ENCODE assay signal across 8 cellular contexts in the genomic region with DNA sequence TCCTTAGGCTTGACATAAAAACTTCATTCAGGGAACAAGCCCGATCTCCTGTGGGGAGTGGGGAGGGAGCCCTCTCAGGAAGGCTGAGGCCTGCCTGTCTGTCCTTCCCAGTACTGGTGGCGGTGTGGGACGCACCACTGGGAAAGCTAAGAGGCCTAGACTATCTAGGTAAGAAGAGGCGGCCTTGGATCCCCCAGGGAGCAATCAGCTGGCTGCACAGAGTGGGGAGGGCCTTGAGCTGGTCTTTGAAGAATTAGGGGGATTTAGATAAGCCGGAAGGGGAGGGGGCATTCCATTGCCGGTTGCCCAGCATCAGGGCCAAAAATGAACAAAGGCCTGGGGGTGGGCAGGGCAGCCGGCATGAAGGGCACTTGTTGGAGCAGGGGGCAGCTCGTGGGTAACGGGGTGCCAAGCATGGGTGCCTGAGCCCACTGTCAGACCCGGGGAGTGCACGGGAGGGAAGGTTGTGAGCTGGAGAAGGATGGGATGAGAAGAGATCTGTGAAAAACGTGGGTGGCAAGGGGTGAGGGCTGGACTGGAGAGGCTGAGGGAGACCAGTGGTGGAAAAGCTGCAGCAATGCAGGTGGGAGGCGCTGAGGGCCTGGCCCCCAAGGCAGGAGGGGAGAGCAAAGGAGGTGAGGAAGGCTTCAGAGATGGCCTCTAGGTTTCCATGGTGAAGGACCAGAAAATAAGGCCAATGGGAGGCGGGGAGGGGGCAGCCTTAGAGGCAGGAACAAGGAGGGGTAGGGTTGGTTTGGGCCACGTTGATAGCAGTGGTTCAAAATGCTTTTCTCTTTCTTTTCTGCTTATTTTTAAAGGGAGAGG. TPM values are rescaled to one million over a fixed set of nuclear protein-coding genes. Genes with fewer than 3 reads are reported as not detected.
A peak's percentile ranks its signal among the peaks of the same experiment; 100 is the strongest.
DNase-seq lines count a peak whose midpoint lies in the region; ATAC-seq, FAIRE-seq and TF ChIP-seq lines count a peak whose summit lies in the region.

No MANE protein-coding gene starts in this region.

- in situ Hi-C loops in K562 (cut with MboI), result loop anchor here (5.0 kb wide), 3 partner anchors 135 to 495 kb away; no protein-coding TSS in a partner anchor
- in situ Hi-C loops in HepG2 (cut with HindIII; ENCODE audit: extremely low pct_ligation_motif_present, low pct_unique_long_range_greater_than_20kb), result loop anchor here (5.0 kb wide), 3 partner anchors 355 to 595 kb away; no protein-coding TSS in a partner anchor

- H3K4me2 ChIP-seq in K562 (ENCODE audit: insufficient read depth, low read length), result peak overlapping the region; percentile 79
- H3K4me2 ChIP-seq in HepG2 (ENCODE audit: low read depth, low read length), result peak overlapping the region; percentile 81

- TF ChIP-seq EP300 in K562 (IDR thresholded peaks at IDR 0.05; ENCODE audit: low read length), result no peak
- TF ChIP-seq EP300 in HepG2 (IDR thresholded peaks at IDR 0.05; ENCODE audit: low read depth in 2 of 2, low read length in 2 of 2), result peak in 1 of 2 experiments; percentile 70; a peak in 1 of 4 replicates
- peak; percentile 30; the same call in 1 of the 2 replicates for TF ChIP-seq EP300 in HepG2 (CRISPR knock-in tag; IDR thresholded peaks at IDR 0.05; ENCODE audit: borderline replicate concordance)

- TF ChIP-seq CTCF in K562 (IDR thresholded peaks at IDR 0.05 in 2 of 3, conservative IDR thresholded peaks at IDR 0.05 in 1 of 3; ENCODE audit: insufficient read depth in 2 of 3, low read depth in 1 of 3, low read length in 3 of 3) (no peak), HepG2 (CRISPR knock-in tag; IDR thresholded peaks at IDR 0.05) (no peak)

- H3K27ac ChIP-seq in K562 (ENCODE audit: extremely low read depth, low read depth, low read length) (peak overlapping the region; percentile 80), HepG2 (ENCODE audit: extremely low read length, insufficient read depth, low read length) (peak overlapping the region; percentile 78), substantia nigra (ENCODE audit: low read depth, low read length, poor library complexity, severe bottlenecking) (peak overlapping the region; percentile 80)

- peaks cover 12% of the 10 kb centered on the region; the same call in 1 of the 2 replicates for H4K20me1 ChIP-seq in K562 (replicated peaks; ENCODE audit: control insufficient read depth, insufficient read depth, low read length)
- H4K20me1 ChIP-seq in HepG2 (ENCODE audit: insufficient read depth, low read length), result peaks cover 26% of the 10 kb centered on the region

- H3K4me1 ChIP-seq in K562 (replicated peaks in 1 of 2; ENCODE audit: control insufficient read depth in 2 of 2, insufficient read depth in 2 of 2, low read length in 2 of 2) (peaks cover 41 to 71% of the 10 kb centered on the region in 2 experiments), HepG2 (ENCODE audit: insufficient read depth, low read length) (peaks cover 92% of the 10 kb centered on the region)

- H3K27me3 ChIP-seq in K562 (ENCODE audit: control insufficient read depth in 2 of 2, insufficient read depth in 2 of 2, low read length in 2 of 2) (no peaks in the 10 kb centered on the region), HepG2 (ENCODE audit: control insufficient read depth in 1 of 2, insufficient read depth in 2 of 2, low read length in 2 of 2) (no peaks in the 10 kb centered on the region)

- POLR2A ChIA-PET in K562 (lab: Yijun Ruan, JAX), result interaction anchor here (0.6 to 1.3 kb wide), 7 partner anchors 10 to 512 kb away, joined by 3 to 5 read pairs (median 3); no protein-coding TSS in a partner anchor
- POLR2A ChIA-PET in HepG2 (lab: Yijun Ruan, JAX), result interaction anchor here (0.8 to 1.5 kb wide), 6 partner anchors 10 to 539 kb away, joined by 3 to 6 read pairs (median 4); no protein-coding TSS in a partner anchor

- intact Hi-C loops in K562 (cut with micrococcal nuclease) (no loop called here), HepG2 (cut with micrococcal nuclease; ENCODE audit: unreplicated experiment) (loop anchor here (5.0 to 10.0 kb wide), 2 partner anchors 248 to 285 kb away; no protein-coding TSS in a partner anchor)

- peaks cover 99% of the 10 kb centered on the region for H3K79me2 ChIP-seq in K562 (ENCODE audit: control insufficient read depth, insufficient read depth, low read length)
- peaks cover 97% of the 10 kb centered on the region for H3K79me2 ChIP-seq in HepG2 (ENCODE audit: insufficient read depth, low read length)

- TF ChIP-seq POLR2A in K562 (conservative IDR thresholded peaks at IDR 0.05) (peak; percentile 31; the same call in 1 of the 2 replicates), HepG2 (IDR thresholded peaks at IDR 0.05; ENCODE audit: insufficient read depth in 1 of 2, low read depth in 2 of 2, low read length in 2 of 2) (peak in 1 of 2 experiments; percentile 29; a peak in 1 of 4 replicates)

- H3K9me3 ChIP-seq in K562 (replicated peaks; ENCODE audit: control insufficient read depth, insufficient read depth, low read depth, low read length) (no peaks in the 10 kb centered on the region), HepG2 (ENCODE audit: low read length) (no peaks in the 10 kb centered on the region)

- FAIRE-seq in K562 (lab: Jason Lieb, UNC) (peak; percentile 52), HepG2 (lab: Jason Lieb, UNC) (no peak)

- ATAC-seq in K562 (peak; percentile 63), HepG2 (peak; percentile 47), HG03439 (IDR thresholded peaks at IDR 0.05; ENCODE audit: unreplicated experiment) (no peak), HG03457 (IDR thresholded peaks at IDR 0.05; ENCODE audit: unreplicated experiment) (no peak), HG03354 (IDR thresholded peaks at IDR 0.05; ENCODE audit: poor library complexity, severe bottlenecking, unreplicated experiment) (no peak)

- WGBS in K562 (ENCODE audit: insufficient coverage, low coverage, missing lambda C conversion rate), result 7% methylated on average over 14 of the region's 15 CpGs
- 10% methylated on average over 14 of the region's 15 CpGs for WGBS in HepG2 (ENCODE audit: low lambda C conversion rate)

- CTCF ChIA-PET in K562 (lab: Yijun Ruan, JAX; ENCODE audit: low intra/inter-chr PET ratio), result interaction anchor here (0.6 kb wide), 1 partner anchor 770 kb away, joined by 3 read pairs; no protein-coding TSS in a partner anchor
- CTCF ChIA-PET in HepG2 (lab: Yijun Ruan, JAX; ENCODE audit: low intra/inter-chr PET ratio, low total read pairs), result no interaction called here

- BruUV-seq in K562 (replicated peaks; lab: Mats Ljungman, UMichigan) (no TSS peak), HepG2 (replicated peaks; lab: Mats Ljungman, UMichigan) (no TSS peak)

- peaks cover 37% of the 10 kb centered on the region for H3K36me3 ChIP-seq in K562 (ENCODE audit: control insufficient read depth, insufficient read depth, low read length)
- H3K36me3 ChIP-seq in HepG2 (replicated peaks in 1 of 2; ENCODE audit: control insufficient read depth in 1 of 2, insufficient read depth in 2 of 2, low read length in 2 of 2), result peaks cover 1 to 3% of the 10 kb centered on the region in 2 experiments

- no peaks in the 10 kb centered on the region for H3K9me1 ChIP-seq in K562 (ENCODE audit: control insufficient read depth, insufficient read depth, low read length)

- H3K4me3 ChIP-seq in K562 (peak overlapping the region; percentile 12; the same call in 1 of the 2 replicates), HepG2 (replicated peaks in 1 of 3; ENCODE audit: insufficient read depth in 1 of 3, low read depth in 2 of 3, low read length in 3 of 3) (peak overlapping the region; percentile 22 to 55 (median 34); a peak in 4 of 6 replicates)

- DNase-seq in NCI-H526 treated with DMSO at 0.1 percent for 48 hours (lab: John Stamatoyannopoulos, UW), result peak; percentile 6
- peak; percentile 51 to 73 (median 66) for DNase-seq in K562 (ENCODE audit: extremely low read depth in 1 of 4, low spot score in 3 of 4)
- peak; percentile 71 for DNase-seq in HepG2 (ENCODE audit: low spot score)
- peak in 1 of 49 donors; percentile 24 for DNase-seq in substantia nigra (lab: John Stamatoyannopoulos, UW)
- DNase-seq in activated effector memory CD4-positive, alpha-beta T cell treated with anti-CD3 and anti-CD28 coated beads, Interleukin-2, amount 50 U/mL, for 16 hours, result no peak

- TF ChIP-seq RAD21 in K562 (CRISPR knock-in tag; conservative IDR thresholded peaks at IDR 0.05 in 1 of 2, IDR thresholded peaks at IDR 0.05 in 1 of 2), result no peak
- TF ChIP-seq RAD21 in HepG2 (CRISPR knock-in tag; IDR thresholded peaks at IDR 0.05), result no peak

- H2AFZ ChIP-seq in K562 (ENCODE audit: low read depth, low read length) (no peak overlapping the region), HepG2 (ENCODE audit: low read length) (no peak overlapping the region)

- H3K9ac ChIP-seq in K562 (ENCODE audit: insufficient read depth in 1 of 2, low read depth in 2 of 2, low read length in 2 of 2) (peak overlapping the region; percentile 56 to 65), HepG2 (ENCODE audit: insufficient read depth, low read depth, low read length) (peak overlapping the region; percentile 60)

RNA-seq across cellular contexts. Expression of a gene that starts 8.5 kb away (rescaled TPM):
- total RNA-seq in K562 (2011; cell fraction: chromatin; rRNA removed; ENCODE audit: low replicate concordance), result 43.5 and 71.2 TPM in 2 replicates
- 24.8 and 33.7 TPM in 2 replicates for total RNA-seq in K562 (2011; cell fraction: nucleolus; rRNA removed)
- total RNA-seq in K562 (2011; cell fraction: nucleoplasm; rRNA removed), result 60.1 and 82.7 TPM in 2 replicates
- 17.3 and 18.7 TPM in 2 replicates for total RNA-seq in K562 (2014; rRNA removed)
- total RNA-seq in K562 (2014; rRNA removed; fragmentation: Illumina TruSeq; extraction: Trizol), result 21.7 and 24.7 TPM in 2 replicates
- 16.4 and 16.5 TPM in 2 replicates for total RNA-seq in K562 (2015; rRNA removed; fragmentation: Illumina TruSeq; extraction: Trizol)
- total RNA-seq in K562 (2021), result 42.0 and 47.2 TPM in 2 replicates
- 19.5 and 20.3 TPM in 2 replicates for polyA plus RNA-seq in K562 (2011; rRNA removed)
- polyA plus RNA-seq in K562 (2011; cell fraction: cytosol; rRNA removed), result 13.0 and 14.9 TPM in 2 replicates
- polyA plus RNA-seq in K562 (2011; cell fraction: nucleus; rRNA removed), result 28.1 and 33.0 TPM in 2 replicates
- 19.1 and 20.1 TPM in 2 replicates for polyA plus RNA-seq in K562 (2012)
- 34.7 and 35.4 TPM in 2 replicates for polyA plus RNA-seq in K562 (2014; fragmentation: Illumina TruSeq; extraction: Trizol)
- polyA plus RNA-seq in K562 (2014; fragmentation: Nextera tagmentation; extraction: Ambion mirVana), result 10 to 100 TPM in 1 of 2 experiments, 1 to 10 TPM in 1; 9.9 to 16.8 TPM
- polyA plus RNA-seq in K562 (2014; rRNA removed), result 18.1 and 20.2 TPM in 2 replicates
- 45.2 and 57.9 TPM in 2 replicates for polyA minus RNA-seq in K562 (2011; rRNA and poly(A)+ RNA removed)
- polyA minus RNA-seq in K562 (2011; cell fraction: cytosol; rRNA and poly(A)+ RNA removed), result 19.7 and 24.9 TPM in 2 replicates
- 53.9 and 76.0 TPM in 2 replicates for polyA minus RNA-seq in K562 (2011; cell fraction: nucleus; rRNA and poly(A)+ RNA removed)
- total RNA-seq in HepG2 (2016; rRNA removed; fragmentation: Illumina TruSeq; extraction: Trizol), result 29.1 and 45.2 TPM in 2 replicates
- 5.0 and 6.9 TPM in 2 replicates for total RNA-seq in HepG2 (2016; cell fraction: cytosol; rRNA removed; fragmentation: Illumina TruSeq; extraction: Trizol; ENCODE audit: low read depth)
- total RNA-seq in HepG2 (2016; cell fraction: insoluble cytoplasmic fraction; rRNA removed; fragmentation: Illumina TruSeq; extraction: Trizol), result 29.1 and 39.1 TPM in 2 replicates
- total RNA-seq in HepG2 (2016; cell fraction: membrane; rRNA removed; fragmentation: Illumina TruSeq; extraction: Trizol), result 27.0 and 29.9 TPM in 2 replicates
- 38.1 and 42.0 TPM in 2 replicates for total RNA-seq in HepG2 (2016; cell fraction: nucleus; rRNA removed; fragmentation: Illumina TruSeq; extraction: Trizol)
- 32.2 and 37.8 TPM in 2 replicates for polyA plus RNA-seq in HepG2 (2011; rRNA removed)
- polyA plus RNA-seq in HepG2 (2011; cell fraction: cytosol; rRNA removed), result 23.4 and 26.9 TPM in 2 replicates
- polyA plus RNA-seq in HepG2 (2011; cell fraction: nucleus; rRNA removed), result 34.9 and 36.5 TPM in 2 replicates
- 35.9 and 36.8 TPM in 2 replicates for polyA plus RNA-seq in HepG2 (2012)
- polyA plus RNA-seq in HepG2 (2016; cell fraction: cytosol; fragmentation: Illumina TruSeq; extraction: Trizol; ENCODE audit: low read depth), result 12.2 and 13.0 TPM in 2 replicates
- 46.7 and 48.9 TPM in 2 replicates for polyA plus RNA-seq in HepG2 (2016; cell fraction: insoluble cytoplasmic fraction; fragmentation: Illumina TruSeq; extraction: Trizol; ENCODE audit: low read depth)
- 28.6 and 30.0 TPM in 2 replicates for polyA plus RNA-seq in HepG2 (2016; cell fraction: membrane; fragmentation: Illumina TruSeq; extraction: Trizol; ENCODE audit: low read depth)
- 40.1 and 41.8 TPM in 2 replicates for polyA plus RNA-seq in HepG2 (2016; cell fraction: nucleus; fragmentation: Illumina TruSeq; extraction: Trizol; ENCODE audit: insufficient read depth, low read depth)
- polyA minus RNA-seq in HepG2 (2011; rRNA and poly(A)+ RNA removed; ENCODE audit: low replicate concordance), result 23.8 and 59.2 TPM in 2 replicates
- polyA minus RNA-seq in HepG2 (2011; cell fraction: cytosol; rRNA and poly(A)+ RNA removed), result 32.1 and 36.4 TPM in 2 replicates
- polyA minus RNA-seq in HepG2 (2011; cell fraction: nucleus; rRNA and poly(A)+ RNA removed), result 148 and 153 TPM in 2 replicates

Comparison
In these comparisons a context has a peak if more than half of its experiments do, and no peak if none do; other contexts are left out.
1. ATAC-seq: peak in K562 (single experiment) and HepG2 (single experiment); none in HG03439 (single experiment), HG03457 (single experiment) and HG03354 (single experiment).
2. Peak in every context shown above with its lines, with median percentiles within 50 percentile points of each other: H3K27ac ChIP-seq.